18 cellular contexts compared by ENCODE assay signal in the genomic region with DNA sequence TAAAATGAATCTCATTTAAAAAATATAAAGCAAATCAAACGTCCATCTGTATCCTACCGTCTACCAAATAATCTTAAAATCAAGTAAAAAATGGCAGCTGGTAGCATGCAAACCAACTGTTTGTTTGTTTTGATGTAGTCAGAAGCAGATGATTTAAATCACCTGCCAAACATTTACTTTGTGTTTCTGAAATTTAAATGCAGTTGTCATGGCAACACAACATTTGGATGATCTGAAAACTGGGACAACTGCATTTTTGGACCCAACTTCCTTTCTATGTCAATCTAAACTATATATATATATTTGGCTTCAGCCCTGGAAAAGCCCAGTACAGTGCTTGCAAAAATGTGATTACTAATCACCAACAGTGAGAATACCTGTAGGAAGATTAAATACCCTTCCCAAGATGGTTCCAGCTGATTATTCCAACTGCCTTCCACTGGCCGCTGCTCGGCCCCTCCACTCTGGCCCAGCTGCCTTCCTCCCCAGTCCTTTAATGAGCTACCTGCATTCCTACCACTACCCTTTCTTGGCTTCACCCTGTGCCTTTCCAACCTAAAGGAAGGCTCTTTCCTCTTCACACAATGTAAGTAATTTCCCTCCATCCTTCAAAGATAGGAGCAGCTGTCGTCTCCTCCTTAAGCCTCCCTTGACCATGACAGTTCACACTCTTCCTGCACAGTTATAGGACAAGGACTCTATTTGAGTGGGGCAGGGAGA.
"Had no signal": no experiment of that assay in that cellular context is flagged by ENCODE, and none has a peak within 500 bp of the region (broad histone marks: within the 10 kb centered on the region; RNA-seq: fewer than 3 reads in every experiment).

No MANE protein-coding gene starts in this region.

- FAIRE-seq: colon had no signal

- H3K27me3 ChIP-seq: cardiac muscle cell, esophagus muscularis mucosa, suprapubic skin, upper lobe of left lung had no signal

- H3K27ac Mint-ChIP-seq: activated T-helper 2 cell treated with anti-CD3 and anti-CD28 coated beads, Interferon-gamma antibody, Interleukin-2, Interleukin-4, amounts not matched to agents 10 μg/mL and 5 μg/mL and 100 μg/mL, durations not matched to agents 14 hours and 24 hours and 36 hours; nephron progenitor cell had no signal

- H3K4me1 Mint-ChIP-seq: nephron progenitor cell had no signal

- ATAC-seq: right cardiac atrium; stimulated activated naive CD8-positive, alpha-beta T cell treated with anti-CD3 and anti-CD28 coated beads, Interleukin-15, Interleukin-2, amounts not matched to agents 100 U/mL and 50 U/mL, for 24 hours had no signal

- H3K36me3 ChIP-seq: cardiac muscle cell, esophagus muscularis mucosa, prostate gland, suprapubic skin, upper lobe of left lung had no signal

- DNase-seq: activated CD4-positive, alpha-beta T cell treated with anti-CD3 and anti-CD28 coated beads, Interleukin-2, amount 50 U/mL, for 48 hours; activated CD4-positive, CD25-positive, alpha-beta regulatory T cell treated with anti-CD3 and anti-CD28 coated beads, Interleukin-2, amount 50 U/mL, for 72 hours; activated naive CD4-positive, alpha-beta T cell treated with anti-CD3 and anti-CD28 coated beads, Interleukin-2, amount 50 U/mL, for 16 hours; foreskin fibroblast; hippocampal formation; kidney glomerular epithelial cell; nephron progenitor cell; occipital lobe; right cardiac atrium; stimulated activated naive CD8-positive, alpha-beta T cell treated with anti-CD3 and anti-CD28 coated beads, Interleukin-15, Interleukin-2, amounts not matched to agents 100 U/mL and 50 U/mL, for 24 hours; upper lobe of left lung had no signal

- H3K4me1 ChIP-seq: esophagus muscularis mucosa, prostate gland, suprapubic skin, upper lobe of left lung had no signal

- H3K4me3 Mint-ChIP-seq: nephron progenitor cell had no signal

- H3K27ac ChIP-seq: cardiac muscle cell, esophagus muscularis mucosa, prostate gland, suprapubic skin, upper lobe of left lung had no signal

- H3K9me3 ChIP-seq: prostate gland, suprapubic skin had no signal

- H3K4me2 ChIP-seq: smooth muscle cell had no signal

- H3K4me3 ChIP-seq: cardiac muscle cell, esophagus muscularis mucosa, prostate gland, smooth muscle cell, suprapubic skin, upper lobe of left lung had no signal
